In the genomic region with DNA sequence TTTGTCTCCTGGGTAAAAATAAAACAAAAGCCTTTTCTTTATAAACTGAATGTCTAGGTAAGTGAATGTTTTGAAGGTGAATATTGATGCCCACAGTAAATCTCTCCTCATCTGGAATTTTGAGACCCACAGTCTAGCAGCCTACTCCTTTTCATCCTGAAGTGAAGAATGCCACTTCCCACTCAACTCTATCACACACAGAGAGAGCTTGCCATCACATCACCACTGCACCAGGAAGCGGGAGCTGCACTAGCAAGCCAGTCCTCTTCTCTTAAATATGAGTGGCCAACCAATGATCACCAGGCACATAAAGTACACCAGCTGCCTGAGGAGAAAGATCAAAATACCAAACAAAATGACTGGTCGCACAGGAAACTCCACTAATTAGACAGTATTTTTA, we compare ENCODE assay signal across 17 cellular contexts.
DNase-seq lines count a peak whose midpoint lies in the region; ATAC-seq, FAIRE-seq and TF ChIP-seq lines count a peak whose summit lies in the region.
"Had no signal": no experiment of that assay in that cellular context is flagged by ENCODE, and none has a peak within 500 bp of the region (broad histone marks: within the 10 kb centered on the region; RNA-seq: fewer than 3 reads in every experiment).

No MANE protein-coding gene starts in this region.

- no peak overlapping the region for H2AFZ ChIP-seq in GM12878 (ENCODE audit: control insufficient read depth, low read depth, low read length)
- H2AFZ ChIP-seq: GM23248 had no signal

- no peak overlapping the region for H3K4me3 Mint-ChIP-seq in activated CD8-positive, alpha-beta memory T cell treated with anti-CD3 and anti-CD28 coated beads, Interleukin-2, amount 10 ng/mL, durations not matched to agents 7 days and 5 days
- peak overlapping the region; percentile 42 for H3K4me3 Mint-ChIP-seq in activated T-helper 17 cell treated with anti-CD3 and anti-CD28 coated beads, Interleukin-2, amount 50 U/mL, for 72 hours
- H3K4me3 Mint-ChIP-seq: B cell; CD4-positive, alpha-beta T cell; H9 had no signal

- no TSS peak for BruUV-seq in GM12878 (replicated peaks; lab: Mats Ljungman, UMichigan)

- no peak overlapping the region for H2BK5ac ChIP-seq in mesendoderm (ENCODE audit: low read length)

- 63% methylated on average over 2 of the region's 2 CpGs for WGBS in GM12878 (ENCODE audit: insufficient coverage, insufficient replicate concordance, low lambda C conversion rate, missing lambda C conversion rate)
- WGBS in esophagus muscularis mucosa, result 93% methylated on average over 2 of the region's 2 CpGs
- WGBS in mesendoderm (ENCODE audit: extremely low coverage, insufficient coverage, low lambda C conversion rate), result no CpG with 5 or more reads among the region's 2 CpGs

- no peak for ATAC-seq in activated CD8-positive, alpha-beta memory T cell treated with anti-CD3 and anti-CD28 coated beads, Interleukin-2, amount 10 ng/mL, durations not matched to agents 7 days and 5 days
- no peak for ATAC-seq in activated T-helper 17 cell treated with anti-CD3 and anti-CD28 coated beads, Interleukin-2, amount 50 U/mL, for 72 hours (replicated peaks)
- no peak for ATAC-seq in GM12878
- ATAC-seq: HepG2 had no signal

- H3K56ac ChIP-seq in mesendoderm (ENCODE audit: low read length), result no peak overlapping the region

- CTCF ChIA-PET in activated CD8-positive, alpha-beta memory T cell treated with anti-CD3 and anti-CD28 coated beads, Interleukin-2, amount 10 ng/mL, durations not matched to agents 7 days and 5 days (lab: Charles Lee), result interaction anchor here (1.3 to 2.7 kb wide), 4 partner anchors 10 to 45 kb away, joined by 3 to 7 read pairs (median 6); no protein-coding TSS in a partner anchor
- CTCF ChIA-PET in GM12878 (lab: Yijun Ruan, JAX), result interaction anchor here (0.9 to 2.2 kb wide), 5 partner anchors 22 to 142 kb away, joined by 3 to 8 read pairs (median 3); no protein-coding TSS in a partner anchor

- H3K79me2 ChIP-seq in GM12878 (ENCODE audit: control insufficient read depth, insufficient read depth, low read length) (peaks cover 22% of the 10 kb centered on the region), mesendoderm (ENCODE audit: control insufficient read depth, insufficient read depth, low read length) (no peaks in the 10 kb centered on the region)

- TF ChIP-seq CTCF in GM12878 (IDR thresholded peaks at IDR 0.05 in 2 of 3, conservative IDR thresholded peaks at IDR 0.05 in 1 of 3; ENCODE audit: control insufficient read depth in 2 of 3, extremely low read depth in 1 of 3, insufficient read depth in 1 of 3, low read depth in 3 of 3, low read length in 3 of 3) (no peak), esophagus muscularis mucosa (IDR thresholded peaks at IDR 0.05) (no peak)

- H3K9ac ChIP-seq in GM12878 (ENCODE audit: control insufficient read depth, insufficient read depth, low read length), result no peak overlapping the region
- H3K9ac ChIP-seq in mesendoderm (ENCODE audit: low read length), result no peak overlapping the region
- H3K9ac ChIP-seq: GM23248 had no signal

- no peak overlapping the region for H3K23ac ChIP-seq in mesendoderm (ENCODE audit: low read length)

- peaks cover 25% of the 10 kb centered on the region for H3K36me3 Mint-ChIP-seq in activated CD8-positive, alpha-beta memory T cell treated with anti-CD3 and anti-CD28 coated beads, Interleukin-2, amount 10 ng/mL, durations not matched to agents 7 days and 5 days
- peaks cover 29% of the 10 kb centered on the region for H3K36me3 Mint-ChIP-seq in activated T-helper 17 cell treated with anti-CD3 and anti-CD28 coated beads, Interleukin-2, amount 50 U/mL, for 72 hours (ENCODE audit: low read depth)

- H3K4me3 ChIP-seq in GM12878 (no peak overlapping the region), esophagus muscularis mucosa (no peak overlapping the region), mesendoderm (ENCODE audit: low read length) (no peak overlapping the region)
- H3K4me3 ChIP-seq: GM23248 had no signal

- H4K5ac ChIP-seq in mesendoderm (ENCODE audit: low read length), result no peak overlapping the region

- no peak overlapping the region for H2BK120ac ChIP-seq in mesendoderm (ENCODE audit: low read depth, low read length)

- H3K27ac ChIP-seq in GM12878 (ENCODE audit: control insufficient read depth, insufficient read depth), result no peak overlapping the region; the same call in 1 of the 2 replicates
- no peak overlapping the region for H3K27ac ChIP-seq in esophagus muscularis mucosa (replicated peaks in 1 of 4)
- no peak overlapping the region for H3K27ac ChIP-seq in mesendoderm (ENCODE audit: low read depth, low read length)
- H3K27ac ChIP-seq: GM23248 had no signal

- H4K20me1 ChIP-seq in GM12878 (ENCODE audit: control insufficient read depth, insufficient read depth), result no peaks in the 10 kb centered on the region

- in situ Hi-C loops in GM12878 (cut with MboI), result no loop called here

- H3K4me1 Mint-ChIP-seq in activated CD8-positive, alpha-beta memory T cell treated with anti-CD3 and anti-CD28 coated beads, Interleukin-2, amount 10 ng/mL, durations not matched to agents 7 days and 5 days, result peaks cover 46% of the 10 kb centered on the region
- H3K4me1 Mint-ChIP-seq in activated T-helper 17 cell treated with anti-CD3 and anti-CD28 coated beads, Interleukin-2, amount 50 U/mL, for 72 hours, result peaks cover 37% of the 10 kb centered on the region
- H3K4me1 Mint-ChIP-seq: H9 had no signal

- DNase-seq in activated CD8-positive, alpha-beta memory T cell treated with anti-CD3 and anti-CD28 coated beads, Interleukin-2, amount 10 ng/mL, durations not matched to agents 7 days and 5 days, result no peak
- no peak for DNase-seq in activated CD8-positive, alpha-beta memory T cell treated with anti-CD3 and anti-CD28 coated beads, Interleukin-2, amount 50 U/mL, for 4 hours
- DNase-seq in GM18507 (ENCODE audit: extremely low spot score, insufficient read length, low read depth) (no peak), GM12878 (ENCODE audit: low read depth, low spot score) (no peak), esophagus muscularis mucosa (ENCODE audit: extremely low spot score) (no peak), mesendoderm (no peak)
- DNase-seq in activated CD4-positive, alpha-beta T cell treated with anti-CD3 and anti-CD28 coated beads for 1 hour, result no peak
- DNase-seq: C1 segment of cervical spinal cord; Calu3; CD4-positive, alpha-beta T cell; DMS 273 treated with DMSO at 0.1 percent for 48 hours; GM23248; H9 had no signal

- H3K4me2 ChIP-seq in GM12878 (ENCODE audit: control insufficient read depth, insufficient read depth) (no peak overlapping the region), mesendoderm (ENCODE audit: low read length) (no peak overlapping the region)

- no peaks in the 10 kb centered on the region for H3K36me3 ChIP-seq in GM12878 (ENCODE audit: control insufficient read depth in 2 of 2, insufficient read depth in 2 of 2, low read length in 1 of 2)
- H3K36me3 ChIP-seq in esophagus muscularis mucosa, result no peaks in the 10 kb centered on the region
- H3K36me3 ChIP-seq in mesendoderm (ENCODE audit: control insufficient read depth, insufficient read depth, low read length), result no peaks in the 10 kb centered on the region

- H3K9me3 Mint-ChIP-seq in activated CD8-positive, alpha-beta memory T cell treated with anti-CD3 and anti-CD28 coated beads, Interleukin-2, amount 10 ng/mL, durations not matched to agents 7 days and 5 days (ENCODE audit: low read depth), result peaks cover 2% of the 10 kb centered on the region
- H3K9me3 Mint-ChIP-seq in activated T-helper 17 cell treated with anti-CD3 and anti-CD28 coated beads, Interleukin-2, amount 50 U/mL, for 72 hours, result no peaks in the 10 kb centered on the region
- H3K9me3 Mint-ChIP-seq: CD4-positive, alpha-beta T cell had no signal

- H3K4ac ChIP-seq in mesendoderm (ENCODE audit: low read depth, low read length), result no peak overlapping the region

- RAD21 ChIA-PET in GM12878 (lab: Charles Lee; ENCODE audit: unreplicated experiment), result interaction anchor here (0.7 to 3.5 kb wide), 3 partner anchors 10 to 48 kb away, joined by 3 to 21 read pairs (median 3); no protein-coding TSS in a partner anchor

- peak overlapping the region; percentile 20 for H3K27ac Mint-ChIP-seq in activated CD8-positive, alpha-beta memory T cell treated with anti-CD3 and anti-CD28 coated beads, Interleukin-2, amount 10 ng/mL, durations not matched to agents 7 days and 5 days
- H3K27ac Mint-ChIP-seq in activated T-helper 17 cell treated with anti-CD3 and anti-CD28 coated beads, Interleukin-2, amount 50 U/mL, for 72 hours, result peak overlapping the region; percentile 82
- H3K27ac Mint-ChIP-seq: B cell; CD4-positive, alpha-beta T cell; H9 had no signal

- H3K9me3 ChIP-seq in GM12878 (replicated peaks; ENCODE audit: control insufficient read depth, insufficient read depth, low read length) (peaks cover 13% of the 10 kb centered on the region; the same call in 2 of the 3 replicates), esophagus muscularis mucosa (no peaks in the 10 kb centered on the region)

- H3K27me3 ChIP-seq in GM12878 (replicated peaks in 1 of 2; ENCODE audit: control insufficient read depth in 2 of 2, insufficient read depth in 2 of 2, low read length in 1 of 2), result no peaks in the 10 kb centered on the region
- no peaks in the 10 kb centered on the region for H3K27me3 ChIP-seq in esophagus muscularis mucosa
- no peaks in the 10 kb centered on the region for H3K27me3 ChIP-seq in mesendoderm (ENCODE audit: insufficient read depth, low read length, poor library complexity)

- no peak overlapping the region for H3K18ac ChIP-seq in mesendoderm (ENCODE audit: low read length)

- POLR2A ChIA-PET in GM12878 (lab: Charles Lee), result interaction anchor here (2.5 kb wide), 1 partner anchor 42 kb away, joined by 8 read pairs; no protein-coding TSS in a partner anchor

- TF ChIP-seq POLR2A in GM12878 (IDR thresholded peaks at IDR 0.05; ENCODE audit: low read depth, low read length) (peak; percentile 39; the same call in 1 of the 2 replicates), esophagus muscularis mucosa (IDR thresholded peaks at IDR 0.05; ENCODE audit: low read depth) (no peak)

- intact Hi-C loops in GM12878 (cut with micrococcal nuclease; ENCODE audit: unreplicated experiment) (no loop called here), esophagus muscularis mucosa (cut with DNase I) (no loop called here)

- H3K27me3 Mint-ChIP-seq in activated CD8-positive, alpha-beta memory T cell treated with anti-CD3 and anti-CD28 coated beads, Interleukin-2, amount 10 ng/mL, durations not matched to agents 7 days and 5 days, result no peaks in the 10 kb centered on the region
- no peaks in the 10 kb centered on the region for H3K27me3 Mint-ChIP-seq in activated T-helper 17 cell treated with anti-CD3 and anti-CD28 coated beads, Interleukin-2, amount 50 U/mL, for 72 hours
- H3K27me3 Mint-ChIP-seq: B cell; CD4-positive, alpha-beta T cell had no signal

- SMC1A ChIA-PET in GM12878 (lab: Charles Lee; ENCODE audit: uncharacterized antibody, unreplicated experiment), result interaction anchor here (0.6 to 4.4 kb wide), 14 partner anchors 8 to 112 kb away, joined by 3 to 39 read pairs (median 4); no protein-coding TSS in a partner anchor

- no peaks in the 10 kb centered on the region for H3K79me1 ChIP-seq in mesendoderm (ENCODE audit: low read length)

- FAIRE-seq in GM18507 (lab: Jason Lieb, UNC) (peak; percentile 9), GM12878 (lab: Jason Lieb, UNC) (no peak)
- FAIRE-seq: HepG2, HTR-8/SVneo had no signal

- no peak overlapping the region for H2AK5ac ChIP-seq in mesendoderm (ENCODE audit: low read length)

- H2BK15ac ChIP-seq in mesendoderm (replicated peaks; ENCODE audit: low read depth), result no peak overlapping the region

- H3K4me1 ChIP-seq in GM12878 (ENCODE audit: control insufficient read depth, insufficient read depth, low read length) (peaks cover 28% of the 10 kb centered on the region), esophagus muscularis mucosa (peaks cover 0 to 8% (median 0%) of the 10 kb centered on the region in 4 donors), mesendoderm (ENCODE audit: control insufficient read depth, low read depth, low read length) (no peaks in the 10 kb centered on the region)

- no peak for TF ChIP-seq RAD21 in GM12878 (IDR thresholded peaks at IDR 0.05; ENCODE audit: insufficient read depth, low read depth, low read length)

- H4K8ac ChIP-seq in mesendoderm (ENCODE audit: low read depth, low read length), result no peak overlapping the region

- no peak for TF ChIP-seq EP300 in GM12878 (IDR thresholded peaks at IDR 0.05; ENCODE audit: borderline replicate concordance in 1 of 2, control insufficient read depth in 1 of 2, low read depth in 2 of 2, low read length in 2 of 2)
- no peak for TF ChIP-seq EP300 in esophagus muscularis mucosa (IDR thresholded peaks at IDR 0.05)
